22 cellular contexts compared by ENCODE assay signal in the genomic region with DNA sequence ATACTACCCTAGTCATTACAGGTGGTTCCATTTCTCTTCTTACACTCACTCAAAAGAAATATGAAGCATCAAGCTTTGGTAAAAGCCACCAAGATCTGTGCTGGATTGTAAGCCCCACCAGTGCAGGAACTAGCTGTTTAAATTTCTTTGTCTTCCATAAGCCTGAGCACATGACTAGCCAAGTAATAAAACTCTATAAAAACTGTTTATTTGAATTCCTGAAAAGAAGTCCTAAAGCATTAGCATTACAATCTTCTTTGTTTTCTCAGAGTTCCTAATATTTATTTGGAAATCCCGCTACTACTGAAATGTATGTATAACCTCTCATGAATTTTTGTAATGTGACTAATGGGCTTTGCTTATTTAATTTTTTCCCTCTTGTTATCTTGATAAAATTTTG.
DNase-seq lines count a peak whose midpoint lies in the region; ATAC-seq and FAIRE-seq lines count a peak whose summit lies in the region.
"Had no signal": no experiment of that assay in that cellular context is flagged by ENCODE, and none has a peak within 500 bp of the region (broad histone marks: within the 10 kb centered on the region; RNA-seq: fewer than 3 reads in every experiment).

No MANE protein-coding gene starts in this region.

- H3K36me3 ChIP-seq in HAP-1 (replicated peaks): no peaks in the 10 kb centered on the region; the same call in 1 of the 2 replicates
- H3K36me3 ChIP-seq: BE2C; BLaER1 treated with 17β-estradiol and CSF1 and Interleukin-3, amounts not matched to agents 10 nM and 100 nM had no signal

- H3K9me3 ChIP-seq in HAP-1: no peaks in the 10 kb centered on the region
- H3K9me3 ChIP-seq: A549; BE2C; BLaER1 treated with 17β-estradiol and CSF1 and Interleukin-3, amounts not matched to agents 10 nM and 100 nM had no signal

- H3K4me3 ChIP-seq in HAP-1: no peak overlapping the region
- H3K4me3 ChIP-seq: A549; BLaER1 treated with 17β-estradiol and CSF1 and Interleukin-3, amounts not matched to agents 10 nM and 100 nM; GM12878; GM23248 had no signal

- in situ Hi-C loops in HAP-1 (cut with MboI; ENCODE audit: low sequenced_read_pairs): no loop called here

- no peaks in the 10 kb centered on the region for H3K27me3 ChIP-seq in HAP-1 (ENCODE audit: low read depth)
- H3K27me3 ChIP-seq: BLaER1 treated with 17β-estradiol and CSF1 and Interleukin-3, amounts not matched to agents 10 nM and 100 nM had no signal

- FAIRE-seq in endometrium (lab: Jason Lieb, UNC): peak; percentile 58
- FAIRE-seq: A549, D721Med, G401.6, GM12878, GM18507 had no signal

- DNase-seq in EH (ENCODE audit: low read depth): peak; percentile 70
- DNase-seq in HAP-1 (ENCODE audit: low spot score in 2 of 2): peak; percentile 9 to 78
- DNase-seq in NCI-H1092 treated with DMSO at 0.1 percent for 48 hours (lab: John Stamatoyannopoulos, UW): no peak
- DNase-seq in GDM1 (lab: John Stamatoyannopoulos, UW): no peak
- DNase-seq: ACHN; AML-193; BE2C; CD4-positive, alpha-beta T cell; CD8-positive, alpha-beta memory T cell; DMS 273 treated with DMSO at 0.1 percent for 48 hours; DMS79; GM23248; H9; HFFc6 had no signal

- no peak for ATAC-seq in GM21447 (IDR thresholded peaks at IDR 0.05; ENCODE audit: unreplicated experiment)
- ATAC-seq: A549, GM12878 had no signal

- H3K4me1 ChIP-seq in HAP-1: peaks cover 13% of the 10 kb centered on the region
- H3K4me1 ChIP-seq: A549, BE2C had no signal

Comparison
In these comparisons a context has a peak if more than half of its experiments do, and no peak if none do; other contexts are left out.
1. DNase-seq: peak in EH (single experiment) and HAP-1 (2 of 2); none in NCI-H1092 treated with DMSO at 0.1 percent for 48 hours (single experiment) and GDM1 (single experiment).